ENCODE assay signal across 19 cellular contexts in genomic region chr14:28902930-28903329, GRCh38.
"Had no signal": no experiment of that assay in that cellular context is flagged by ENCODE, and none has a peak within 500 bp of the region (broad histone marks: within the 10 kb centered on the region; RNA-seq: fewer than 3 reads in every experiment).

No MANE protein-coding gene starts in this region.

- H3K4me1 ChIP-seq: colonic mucosa, heart left ventricle, suprapubic skin, thyroid gland, uterus had no signal

- H3K4me3 ChIP-seq: colonic mucosa, heart left ventricle, mucosa of descending colon, ovary, smooth muscle cell, suprapubic skin, thyroid gland, uterus had no signal

- H3K36me3 Mint-ChIP-seq: type B pancreatic cell had no signal

- FAIRE-seq: frontal cortex, islet of Langerhans had no signal

- H3K4me2 ChIP-seq: smooth muscle cell had no signal

- H3K9me3 ChIP-seq: colonic mucosa, ovary, suprapubic skin, thyroid gland, uterus had no signal

- H3K9me3 Mint-ChIP-seq: type B pancreatic cell had no signal

- H3K36me3 ChIP-seq: colonic mucosa, heart left ventricle, ovary, suprapubic skin, thyroid gland, uterus had no signal

- H3K4me1 Mint-ChIP-seq: naive thymus-derived CD8-positive, alpha-beta T cell had no signal

- H3K27me3 Mint-ChIP-seq: naive thymus-derived CD8-positive, alpha-beta T cell; type B pancreatic cell had no signal

- DNase-seq: colonic mucosa; dermis blood vessel endothelial cell; heart left ventricle; hippocampal formation; kidney glomerular epithelial cell; mammary epithelial cell; mucosa of descending colon; naive thymus-derived CD8-positive, alpha-beta T cell; ovary; right cardiac atrium; stimulated activated CD4-positive, alpha-beta T cell treated with anti-CD3 and anti-CD28 coated beads, Interleukin-2, amount 100 ng/mL, for 48 hours; stimulated activated naive CD4-positive, alpha-beta T cell treated with Interleukin-2 at 50 U/mL for 16 hours; thyroid gland; uterus had no signal

- ATAC-seq: heart left ventricle; mucosa of descending colon; naive thymus-derived CD8-positive, alpha-beta T cell; right cardiac atrium had no signal

- H3K4me3 Mint-ChIP-seq: naive thymus-derived CD8-positive, alpha-beta T cell; type B pancreatic cell had no signal

- H3K27ac ChIP-seq: colonic mucosa, heart left ventricle, ovary, suprapubic skin, thyroid gland, uterus had no signal

- H3K27ac Mint-ChIP-seq: naive thymus-derived CD8-positive, alpha-beta T cell; type B pancreatic cell had no signal

- H3K27me3 ChIP-seq: colonic mucosa, heart left ventricle, ovary, suprapubic skin, thyroid gland, uterus had no signal
